ENCODE assay signal across 1 cellular context in the genomic region with DNA sequence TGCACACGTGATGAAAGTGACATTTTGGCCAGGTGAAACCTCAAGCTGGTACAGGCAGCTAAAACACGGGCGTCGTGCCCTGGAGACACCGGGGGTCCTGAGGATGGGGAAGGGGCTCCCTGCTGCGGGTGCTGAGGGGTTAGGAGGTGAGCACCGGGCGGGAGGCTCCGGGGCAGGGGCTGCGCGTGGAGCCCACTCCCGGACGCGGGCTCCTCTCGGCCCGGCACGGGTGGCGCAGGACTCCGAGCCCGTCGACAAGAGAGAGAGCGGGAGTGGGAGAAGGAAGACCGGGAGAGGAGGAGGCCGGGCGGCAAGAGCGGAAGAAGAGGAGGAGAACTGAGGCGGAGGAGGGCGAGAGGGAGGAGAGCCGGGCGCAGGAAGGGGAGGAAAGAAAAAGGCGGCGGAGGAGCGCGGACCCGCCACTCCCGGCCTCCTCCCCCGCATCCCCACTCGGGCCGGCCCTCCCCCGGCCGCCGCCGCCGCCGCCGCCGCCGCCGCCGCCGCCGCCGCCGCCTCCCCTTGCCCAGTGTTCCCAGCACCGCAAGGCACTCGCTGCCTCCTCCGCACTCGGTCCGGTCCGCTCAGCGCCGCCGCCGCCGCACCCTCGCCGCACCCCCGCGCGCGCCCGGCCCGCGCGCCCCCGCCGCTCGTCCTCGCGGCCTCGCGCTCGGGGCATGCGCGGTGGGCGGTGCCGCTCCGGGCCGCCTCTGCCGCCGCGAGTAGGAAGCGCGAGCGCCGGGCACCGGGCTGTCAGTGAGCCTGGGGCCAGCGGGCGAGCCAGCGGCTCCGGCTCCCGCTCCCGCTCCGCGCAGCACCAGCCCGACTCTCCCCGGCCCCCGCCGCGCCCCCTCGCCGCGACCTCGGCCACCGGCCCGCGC.
A peak's percentile ranks its signal among the peaks of the same experiment; 100 is the strongest.
TF ChIP-seq lines count a peak whose summit lies in the region.

A gene (plus strand): TSS at position 750 of the 878 bp plus-strand sequence.

TF ChIP-seq in K562, 482 proteins besides CTCF, POLR2A, EP300 and RAD21 (continued from another document):
- TF ChIP-seq, protein P1, sequence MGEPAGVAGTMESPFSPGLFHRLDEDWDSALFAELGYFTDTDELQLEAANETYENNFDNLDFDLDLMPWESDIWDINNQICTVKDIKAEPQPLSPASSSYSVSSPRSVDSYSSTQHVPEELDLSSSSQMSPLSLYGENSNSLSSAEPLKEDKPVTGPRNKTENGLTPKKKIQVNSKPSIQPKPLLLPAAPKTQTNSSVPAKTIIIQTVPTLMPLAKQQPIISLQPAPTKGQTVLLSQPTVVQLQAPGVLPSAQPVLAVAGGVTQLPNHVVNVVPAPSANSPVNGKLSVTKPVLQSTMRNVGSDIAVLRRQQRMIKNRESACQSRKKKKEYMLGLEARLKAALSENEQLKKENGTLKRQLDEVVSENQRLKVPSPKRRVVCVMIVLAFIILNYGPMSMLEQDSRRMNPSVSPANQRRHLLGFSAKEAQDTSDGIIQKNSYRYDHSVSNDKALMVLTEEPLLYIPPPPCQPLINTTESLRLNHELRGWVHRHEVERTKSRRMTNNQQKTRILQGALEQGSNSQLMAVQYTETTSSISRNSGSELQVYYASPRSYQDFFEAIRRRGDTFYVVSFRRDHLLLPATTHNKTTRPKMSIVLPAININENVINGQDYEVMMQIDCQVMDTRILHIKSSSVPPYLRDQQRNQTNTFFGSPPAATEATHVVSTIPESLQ (CRISPR knock-in tag; IDR thresholded peaks at IDR 0.05) = peak; percentile 62
- TF ChIP-seq RAD51 (IDR thresholded peaks at IDR 0.05; ENCODE audit: borderline replicate concordance, low read depth) = peak; percentile 40; the same call in 1 of the 2 replicates
- peak; percentile 93 for TF ChIP-seq ZNF263 (CRISPR knock-in tag; IDR thresholded peaks at IDR 0.05; ENCODE audit: borderline replicate concordance)
- TF ChIP-seq ZBTB7A (IDR thresholded peaks at IDR 0.05; ENCODE audit: borderline replicate concordance, control insufficient read depth, low read depth, low read length) = peak; percentile 57; the same call in 1 of the 2 replicates
